8 cellular contexts compared by ENCODE assay signal in the genomic region with DNA sequence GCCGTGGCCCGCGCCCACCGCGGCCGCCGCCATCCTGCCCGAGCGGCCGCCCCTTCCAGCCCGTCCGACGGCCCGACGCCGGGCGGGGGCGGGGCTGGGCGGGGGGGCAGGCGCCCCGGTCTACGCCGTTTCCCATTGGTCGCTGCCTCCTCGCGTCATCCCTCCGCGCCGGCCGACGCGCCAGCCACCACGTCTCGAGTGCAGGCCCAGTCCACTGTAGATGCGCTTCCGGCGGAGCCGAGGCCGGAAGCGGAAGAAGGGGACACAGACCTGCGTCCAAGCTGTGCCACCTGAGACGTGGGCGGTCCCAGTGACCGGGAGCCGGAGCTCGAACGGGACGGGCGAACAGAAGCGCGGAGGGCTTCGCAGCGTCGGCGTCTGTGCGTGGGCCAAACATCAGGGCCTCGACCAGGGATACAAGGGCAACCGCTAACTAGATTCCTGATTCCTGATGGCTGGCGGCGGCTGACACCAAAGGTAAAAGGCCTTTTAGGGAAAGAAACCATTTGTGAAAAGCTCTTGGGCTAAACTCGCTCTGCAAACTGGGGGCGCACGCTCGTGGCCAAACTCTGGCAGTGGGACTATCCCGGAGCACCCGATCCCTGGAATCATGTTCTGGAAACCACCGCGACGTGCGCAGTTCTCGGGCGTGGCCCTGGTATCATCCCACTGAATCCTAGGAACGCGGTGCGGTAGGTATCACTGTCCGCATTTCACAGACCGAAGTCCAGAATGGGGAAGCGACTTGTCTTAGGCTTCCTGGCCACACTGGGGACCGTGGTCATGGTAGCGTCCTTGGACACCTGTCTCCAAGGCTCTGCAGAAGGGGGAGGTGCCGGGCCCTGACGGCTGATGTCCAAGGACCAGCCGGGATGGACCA. TPM values are rescaled to one million over a fixed set of nuclear protein-coding genes. Genes with fewer than 3 reads are reported as not detected.
DNase-seq lines count a peak whose midpoint lies in the region; ATAC-seq, FAIRE-seq and TF ChIP-seq lines count a peak whose summit lies in the region.

TSS of gene SLC35E1 (minus strand) at position 84 of the 880 bp plus-strand sequence. CDS start at position 33, 51 bp downstream.

- H3K27ac ChIP-seq in cardiac muscle cell, result peak within 1 kb of the TSS; percentile 77
- H3K27ac ChIP-seq in parathyroid adenoma, result peak within 1 kb of the TSS; percentile 88
- peak within 1 kb of the TSS; percentile 85 to 86 for H3K27ac ChIP-seq in tibial artery

- peaks cover 55% of the 10 kb centered on the region for H3K79me2 ChIP-seq in parathyroid adenoma

- DNase-seq in GM12892 (ENCODE audit: insufficient read length) (peak; percentile 100), NCI-H1417 treated with DMSO at 0.1 percent for 48 hours (lab: John Stamatoyannopoulos, UW) (peak; percentile 77), T follicular helper cell (ENCODE audit: low read depth) (peak; percentile 84), adipocyte (ENCODE audit: low read depth) (peak; percentile 98), cardiac muscle cell (ENCODE audit: low read depth in 1 of 2, low spot score in 1 of 2) (peak; percentile 96 to 97), tibial artery (peak; percentile 95 to 98)

- H3K4me3 ChIP-seq in adipocyte (ENCODE audit: low read length), result peak within 1 kb of the TSS; percentile 99
- H3K4me3 ChIP-seq in cardiac muscle cell, result peak within 1 kb of the TSS; percentile 97
- H3K4me3 ChIP-seq in parathyroid adenoma (ENCODE audit: low read depth, low read length), result peak within 1 kb of the TSS; percentile 93
- H3K4me3 ChIP-seq in tibial artery, result peak within 1 kb of the TSS; percentile 70 to 78

- peak within 1 kb of the TSS; percentile 99 for H3K4me2 ChIP-seq in parathyroid adenoma (ENCODE audit: low read length)

- H3K9me3 ChIP-seq in adipocyte (ENCODE audit: control insufficient read depth, low read length) (no peaks in the 10 kb centered on the region), cardiac muscle cell (ENCODE audit: low read depth) (no peaks in the 10 kb centered on the region), parathyroid adenoma (ENCODE audit: control insufficient read depth, low read length) (no peaks in the 10 kb centered on the region), tibial artery (no peaks in the 10 kb centered on the region)

- peaks cover 44% of the 10 kb centered on the region for H3K36me3 ChIP-seq in adipocyte (ENCODE audit: control insufficient read depth, insufficient read depth, low read length, severe bottlenecking)
- H3K36me3 ChIP-seq in cardiac muscle cell, result peaks cover 8% of the 10 kb centered on the region
- no peaks in the 10 kb centered on the region for H3K36me3 ChIP-seq in parathyroid adenoma (ENCODE audit: control insufficient read depth, insufficient read depth, low read length)
- H3K36me3 ChIP-seq in tibial artery, result peaks cover 24 to 36% (median 34%) of the 10 kb centered on the region in 3 donors

- H3K27me3 ChIP-seq in adipocyte (replicated peaks; ENCODE audit: control insufficient read depth, insufficient read depth, low read length) (no peaks in the 10 kb centered on the region), cardiac muscle cell (no peaks in the 10 kb centered on the region), parathyroid adenoma (ENCODE audit: control insufficient read depth, insufficient read depth, low read length) (no peaks in the 10 kb centered on the region), tibial artery (no peaks in the 10 kb centered on the region)

- peaks cover 28% of the 10 kb centered on the region for H3K4me1 ChIP-seq in adipocyte (ENCODE audit: control insufficient read depth, insufficient read depth, low read length)
- peaks cover 6% of the 10 kb centered on the region for H3K4me1 ChIP-seq in cardiac muscle cell (ENCODE audit: low read depth)
- peaks cover 17% of the 10 kb centered on the region for H3K4me1 ChIP-seq in parathyroid adenoma
- peaks cover 0 to 46% (median 36%) of the 10 kb centered on the region in 4 donors for H3K4me1 ChIP-seq in tibial artery

- intact Hi-C loops in tibial artery (cut with DNase I; ENCODE audit: low total_unique reads), result loop anchor here (2.0 kb wide), 1 partner anchor 54 kb away; no protein-coding TSS in a partner anchor

- peak within 1 kb of the TSS; percentile 93 for H2AFZ ChIP-seq in parathyroid adenoma

- no peak for TF ChIP-seq CTCF in cardiac muscle cell (IDR thresholded peaks at IDR 0.05; ENCODE audit: low read depth, low read length)
- TF ChIP-seq CTCF in parathyroid adenoma (IDR thresholded peaks at IDR 0.05), result no peak
- no peak for TF ChIP-seq CTCF in tibial artery (IDR thresholded peaks at IDR 0.05)

- H3K9ac ChIP-seq in adipocyte (ENCODE audit: low read length) (peak within 1 kb of the TSS; percentile 94), parathyroid adenoma (peak within 1 kb of the TSS; percentile 64)

- peak; percentile 94 for ATAC-seq in HG02798 (IDR thresholded peaks at IDR 0.05; ENCODE audit: poor library complexity, unreplicated experiment)

- FAIRE-seq in GM12892 (lab: Jason Lieb, UNC), result peak; percentile 99

- peak; percentile 80 for TF ChIP-seq POLR2A in GM12892 (IDR thresholded peaks at IDR 0.05; ENCODE audit: low read depth, low read length)

RNA-seq across cellular contexts. Expression of gene SLC35E1, which starts in this region (rescaled TPM):
- polyA plus RNA-seq in GM12892 (2012; ENCODE audit: missing spikeins), result 26.7 TPM
- total RNA-seq in cardiac muscle cell, result 22.5 and 25.3 TPM in 2 replicates
- 29.7 and 35.5 TPM in 2 replicates for polyA plus RNA-seq in cardiac muscle cell

Comparison
In these comparisons a context has a peak if more than half of its experiments do, and no peak if none do; other contexts are left out.
1. Peak in every context shown above with its lines: DNase-seq, ATAC-seq, H3K4me3 ChIP-seq and H3K27ac ChIP-seq.